8 cellular contexts compared by ENCODE assay signal in genomic region chr18:63366991-63367240, GRCh38. TPM values are rescaled to one million over a fixed set of nuclear protein-coding genes. Genes with fewer than 3 reads are reported as not detected.
DNase-seq lines count a peak whose midpoint lies in the region; ATAC-seq, FAIRE-seq and TF ChIP-seq lines count a peak whose summit lies in the region.

A gene with protein sequence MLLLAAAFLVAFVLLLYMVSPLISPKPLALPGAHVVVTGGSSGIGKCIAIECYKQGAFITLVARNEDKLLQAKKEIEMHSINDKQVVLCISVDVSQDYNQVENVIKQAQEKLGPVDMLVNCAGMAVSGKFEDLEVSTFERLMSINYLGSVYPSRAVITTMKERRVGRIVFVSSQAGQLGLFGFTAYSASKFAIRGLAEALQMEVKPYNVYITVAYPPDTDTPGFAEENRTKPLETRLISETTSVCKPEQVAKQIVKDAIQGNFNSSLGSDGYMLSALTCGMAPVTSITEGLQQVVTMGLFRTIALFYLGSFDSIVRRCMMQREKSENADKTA (minus strand): TSS chr18:63367206. CDS start chr18:63367118, 88 bp downstream.

- CTCF ChIA-PET in A549 (lab: Yijun Ruan, JAX): no interaction called here

- TF ChIP-seq POLR2A in A549 (IDR thresholded peaks at IDR 0.05; ENCODE audit: low read length): no peak

- no peak for TF ChIP-seq RAD21 in A549 (conservative IDR thresholded peaks at IDR 0.05 in 1 of 2, IDR thresholded peaks at IDR 0.05 in 1 of 2)

- H3K27ac ChIP-seq in A549 (peak within 1 kb of the TSS; percentile 82 to 94), aorta (ENCODE audit: low read depth in 1 of 2, low read length in 2 of 2) (peak within 1 kb of the TSS; percentile 71 to 96)

- no peak for DNase-seq in A549 (ENCODE audit: low read depth in 1 of 2, low spot score in 1 of 2)
- DNase-seq in LHCN-M2 (ENCODE audit: low read depth): no peak
- DNase-seq in dermis blood vessel endothelial cell: no peak
- no peak for DNase-seq in aorta
- no peak for DNase-seq in NCI-H1105 treated with DMSO at 0.1 percent for 48 hours (lab: John Stamatoyannopoulos, UW)
- DNase-seq in amygdala (lab: John Stamatoyannopoulos, UW): no peak
- no peak for DNase-seq in NOMO-1 treated with dmso at 0.1 percent for 144 hours (lab: John Stamatoyannopoulos, UW; ENCODE audit: unreplicated experiment)

- H3K4me1 ChIP-seq in A549: 0 out of 3 replicates have a peak, but pooled peaks cover 6% of the 10 kb centered on the region
- H3K4me1 ChIP-seq in mononuclear cell (ENCODE audit: insufficient read depth, low read length): peaks cover 28% of the 10 kb centered on the region
- no peaks in the 10 kb centered on the region for H3K4me1 ChIP-seq in aorta (ENCODE audit: control insufficient read depth in 1 of 2, insufficient read depth in 2 of 2, low read length in 2 of 2)

- no peak for FAIRE-seq in A549 (lab: Jason Lieb, UNC)

- intact Hi-C loops in aorta (cut with DNase I): loop anchor here (1.0 to 2.0 kb wide), 3 partner anchors 46 to 66 kb away; partner anchors contain the start of gene VPS4B (in 2 of the 2)

- TF ChIP-seq EP300 in A549 (IDR thresholded peaks at IDR 0.05): no peak

- 0 out of 3 replicates have a peak, but pooled peaks cover 5% of the 10 kb centered on the region for H3K9me3 ChIP-seq in A549
- H3K9me3 ChIP-seq in mononuclear cell (ENCODE audit: low read depth, low read length): no peaks in the 10 kb centered on the region
- no peaks in the 10 kb centered on the region for H3K9me3 ChIP-seq in aorta (ENCODE audit: control insufficient read depth, low read length)

- no CpG with 5 or more reads among the region's 27 CpGs for WGBS in A549 (ENCODE audit: missing lambda C conversion rate)
- 1 to 2% methylated on average over 11 to 27 of the region's 27 CpGs for WGBS in aorta, 2 donors

- ATAC-seq in A549: peak in 1 of 2 experiments; percentile 47; a peak in 1 of 6 replicates
- no peak for ATAC-seq in aorta (ENCODE audit: low FRiP score)

- H3K27me3 ChIP-seq in mononuclear cell (ENCODE audit: insufficient read depth, low read length): no peaks in the 10 kb centered on the region
- H3K27me3 ChIP-seq in aorta (ENCODE audit: control insufficient read depth in 1 of 2, insufficient read depth in 2 of 2, low read length in 1 of 2): no peaks in the 10 kb centered on the region

- no peak for TF ChIP-seq CTCF in A549 (IDR thresholded peaks at IDR 0.05)

- POLR2A ChIA-PET in A549 (lab: Yijun Ruan, JAX): interaction anchor here (0.6 to 2.2 kb wide), 5 partner anchors 55 to 981 kb away, joined by 3 to 16 read pairs (median 4); partner anchors contain the start of gene VPS4B

- H3K4me2 ChIP-seq in A549: peak within 1 kb of the TSS; percentile 96

- H3K36me3 ChIP-seq in aorta (ENCODE audit: control insufficient read depth in 1 of 2, insufficient read depth in 2 of 2, low read length in 1 of 2): no peaks in the 10 kb centered on the region

- H3K4me3 ChIP-seq in A549 (peak within 1 kb of the TSS; percentile 95), mononuclear cell (ENCODE audit: low read length) (peak within 1 kb of the TSS; percentile 72), aorta (ENCODE audit: low read length in 2 of 2) (peak within 1 kb of the TSS; percentile 85 to 87)

TF ChIP-seq in A549, 52 proteins besides CTCF, POLR2A, EP300 and RAD21:
- TF ChIP-seq CHD4 (IDR thresholded peaks at IDR 0.05; ENCODE audit: borderline replicate concordance) (no peak), HMGXB4 (CRISPR knock-in tag; IDR thresholded peaks at IDR 0.05; ENCODE audit: borderline replicate concordance) (no peak), HOXB5 (CRISPR knock-in tag; IDR thresholded peaks at IDR 0.05) (no peak), EHMT2 (IDR thresholded peaks at IDR 0.05; ENCODE audit: low read depth) (no peak)

RNA-seq across cellular contexts. Expression of the gene that starts here (rescaled TPM):
- polyA plus RNA-seq in A549 (2011; rRNA removed) (21.2 and 22.6 TPM in 2 replicates), A549 (2017; fragmentation: RNase III; extraction: RNeasy Plus Mini Kit Qiagen cat#74134 plus additional on column Dnase treatment) (10.4 to 14.2 TPM (median 13.6 TPM) in 3 replicates), aorta (10 to 100 TPM; 24.4 to 26.6 TPM)
- 10.7 and 11.0 TPM in 2 replicates for polyA plus RNA-seq in A549 (2012; cell fraction: cytosol; rRNA removed)
- polyA plus RNA-seq in A549 (2012; cell fraction: nucleus; rRNA removed): 6.3 and 10.4 TPM in 2 replicates
- 24.6 and 28.7 TPM in 2 replicates for polyA minus RNA-seq in A549 (2011; rRNA and poly(A)+ RNA removed)
- total RNA-seq in LHCN-M2 (2014; rRNA removed) (33.2 and 37.6 TPM in 2 replicates), dermis blood vessel endothelial cell (26.5 and 34.9 TPM in 2 replicates), mononuclear cell (16.9 TPM), aorta (10 to 100 TPM; 74.3 to 91.0 TPM)
- 21.1 TPM for polyA plus RNA-seq in LHCN-M2 (2012)
